ENCODE assay signal across 9 cellular contexts in genomic region chr7:100629117-100629711, GRCh38. TPM values are rescaled to one million over a fixed set of nuclear protein-coding genes. Genes with fewer than 3 reads are reported as not detected.
DNase-seq lines count a peak whose midpoint lies in the region; ATAC-seq and TF ChIP-seq lines count a peak whose summit lies in the region.
"Had no signal": no experiment of that assay in that cellular context is flagged by ENCODE, and none has a peak within 500 bp of the region (broad histone marks: within the 10 kb centered on the region; RNA-seq: fewer than 3 reads in every experiment).

No MANE protein-coding gene starts in this region.

- peak; percentile 34 to 39 for DNase-seq in SHP77 (lab: John Stamatoyannopoulos, UW)
- no peak for DNase-seq in SHP77 treated with DMSO at 0.1 percent for 48 hours (lab: John Stamatoyannopoulos, UW)
- DNase-seq in M059J (ENCODE audit: low read depth), result peak; percentile 38
- DNase-seq in activated CD8-positive, alpha-beta T cell treated with anti-CD3 and anti-CD28 coated beads, Interleukin-2, amount 10 ng/mL, durations not matched to agents 7 days and 5 days, result peak; percentile 32
- DNase-seq in neural crest cell (ENCODE audit: low read depth, low spot score), result peak; percentile 53
- DNase-seq in colonic mucosa, result no peak
- DNase-seq: CD4-positive, CD25-positive, alpha-beta regulatory T cell had no signal

- H3K9ac ChIP-seq in colonic mucosa (ENCODE audit: low read depth in 2 of 2, low read length in 2 of 2), result no peak overlapping the region

- peaks cover 76% of the 10 kb centered on the region for H3K4me1 Mint-ChIP-seq in activated CD8-positive, alpha-beta T cell treated with anti-CD3 and anti-CD28 coated beads, Interleukin-2, amount 10 ng/mL, durations not matched to agents 7 days and 5 days (ENCODE audit: low read depth)
- H3K4me1 Mint-ChIP-seq in neural crest cell, result peaks cover 15% of the 10 kb centered on the region

- H3K27ac ChIP-seq in colonic mucosa, result no peak overlapping the region

- peaks cover 5% of the 10 kb centered on the region for H3K27me3 Mint-ChIP-seq in activated CD8-positive, alpha-beta T cell treated with anti-CD3 and anti-CD28 coated beads, Interleukin-2, amount 10 ng/mL, durations not matched to agents 7 days and 5 days (ENCODE audit: low read depth)
- H3K27me3 Mint-ChIP-seq in neural crest cell (ENCODE audit: low read depth), result peaks cover 24% of the 10 kb centered on the region
- H3K27me3 Mint-ChIP-seq: CD4-positive, CD25-positive, alpha-beta regulatory T cell had no signal

- H3K9me3 Mint-ChIP-seq in activated CD8-positive, alpha-beta T cell treated with anti-CD3 and anti-CD28 coated beads, Interleukin-2, amount 10 ng/mL, durations not matched to agents 7 days and 5 days (ENCODE audit: insufficient read depth), result no peaks in the 10 kb centered on the region
- no peaks in the 10 kb centered on the region for H3K9me3 Mint-ChIP-seq in neural crest cell
- H3K9me3 Mint-ChIP-seq: CD4-positive, CD25-positive, alpha-beta regulatory T cell had no signal

- no peaks in the 10 kb centered on the region for H3K4me1 ChIP-seq in colonic mucosa

- peaks cover 3% of the 10 kb centered on the region for H3K27me3 ChIP-seq in colonic mucosa

- intact Hi-C loops in colonic mucosa (cut with DNase I), result no loop called here

- CTCF ChIA-PET in activated CD8-positive, alpha-beta T cell treated with anti-CD3 and anti-CD28 coated beads, Interleukin-2, amount 10 ng/mL, durations not matched to agents 7 days and 5 days (lab: Charles Lee), result interaction anchor here (1.1 to 1.9 kb wide), 12 partner anchors 10 to 65 kb away, joined by 3 to 10 read pairs (median 4); partner anchors contain the start of genes FBXO24, GNB2 and LRCH4

- H3K36me3 Mint-ChIP-seq in activated CD8-positive, alpha-beta T cell treated with anti-CD3 and anti-CD28 coated beads, Interleukin-2, amount 10 ng/mL, durations not matched to agents 7 days and 5 days (ENCODE audit: low read depth), result peaks cover 16% of the 10 kb centered on the region
- H3K36me3 Mint-ChIP-seq in neural crest cell (ENCODE audit: low read depth), result no peaks in the 10 kb centered on the region
- H3K36me3 Mint-ChIP-seq: CD4-positive, CD25-positive, alpha-beta regulatory T cell had no signal

- no peak overlapping the region for H3K27ac Mint-ChIP-seq in activated CD8-positive, alpha-beta T cell treated with anti-CD3 and anti-CD28 coated beads, Interleukin-2, amount 10 ng/mL, durations not matched to agents 7 days and 5 days
- H3K27ac Mint-ChIP-seq in neural crest cell (ENCODE audit: unreplicated experiment), result no peak overlapping the region

- no peak for ATAC-seq in activated CD8-positive, alpha-beta T cell treated with anti-CD3 and anti-CD28 coated beads, Interleukin-2, amount 10 ng/mL, durations not matched to agents 7 days and 5 days
- ATAC-seq in GM21825 (IDR thresholded peaks at IDR 0.05; ENCODE audit: unreplicated experiment) (no peak), GM18907 (IDR thresholded peaks at IDR 0.05; ENCODE audit: unreplicated experiment) (no peak)

- H3K36me3 ChIP-seq in colonic mucosa, result no peaks in the 10 kb centered on the region

- POLR2A ChIA-PET in activated CD8-positive, alpha-beta T cell treated with anti-CD3 and anti-CD28 coated beads, Interleukin-2, amount 10 ng/mL, durations not matched to agents 7 days and 5 days (lab: Charles Lee), result interaction anchor here (0.6 to 1.2 kb wide), 2 partner anchors 19 to 20 kb away, joined by 3 read pairs; no protein-coding TSS in a partner anchor

- H3K9me3 ChIP-seq in colonic mucosa, result no peaks in the 10 kb centered on the region

- no peak overlapping the region for H3K4me3 Mint-ChIP-seq in activated CD8-positive, alpha-beta T cell treated with anti-CD3 and anti-CD28 coated beads, Interleukin-2, amount 10 ng/mL, durations not matched to agents 7 days and 5 days
- H3K4me3 Mint-ChIP-seq in neural crest cell, result peak overlapping the region; percentile 16

- TF ChIP-seq CTCF in neural crest cell (conservative IDR thresholded peaks at IDR 0.05) (peak; percentile 50), colonic mucosa (IDR thresholded peaks at IDR 0.05) (no peak)

- no peak overlapping the region for H3K4me3 ChIP-seq in colonic mucosa

RNA-seq across cellular contexts. Expression of gene TFR2, which starts 12.1 kb away (rescaled TPM):
- 1.6 and 1.8 TPM in 2 replicates for total RNA-seq in M059J (2014; rRNA removed; shearing (Covaris generic))
- 10 to 100 TPM; 13.1 to 14.5 TPM for total RNA-seq in activated CD8-positive, alpha-beta T cell treated with anti-CD3 and anti-CD28 coated beads, Interleukin-2, amount 10 ng/mL, durations not matched to agents 7 days and 5 days
- 1.7 and 2.4 TPM in 2 replicates for total RNA-seq in neural crest cell
- 1 to 10 TPM; 1.8 to 2.3 TPM for total RNA-seq in colonic mucosa

RNA-seq across cellular contexts. Expression of gene MOSPD3, which starts 16.9 kb away (rescaled TPM):
- total RNA-seq in M059J (2014; rRNA removed; shearing (Covaris generic)), result 15.6 and 22.0 TPM in 2 replicates
- total RNA-seq in activated CD8-positive, alpha-beta T cell treated with anti-CD3 and anti-CD28 coated beads, Interleukin-2, amount 10 ng/mL, durations not matched to agents 7 days and 5 days, result 10 to 100 TPM; 42.1 to 43.5 TPM
- total RNA-seq in neural crest cell (24.3 and 27.9 TPM in 2 replicates), colonic mucosa (10 to 100 TPM; 15.1 to 16.9 TPM)

RNA-seq across cellular contexts. Expression of gene ACTL6B, which starts 27.0 kb away (rescaled TPM):
- total RNA-seq in M059J (2014; rRNA removed; shearing (Covaris generic)), result not detected in 2 replicates
- total RNA-seq in activated CD8-positive, alpha-beta T cell treated with anti-CD3 and anti-CD28 coated beads, Interleukin-2, amount 10 ng/mL, durations not matched to agents 7 days and 5 days, result not detected
- total RNA-seq in neural crest cell (2.4 and 3.1 TPM in 2 replicates), colonic mucosa (under 1 TPM in 1 of 2 donors, not detected in 1; 0.29 TPM)
- total RNA-seq: CD4-positive, CD25-positive, alpha-beta regulatory T cell had no signal

RNA-seq across cellular contexts. Expression of gene PCOLCE, which starts 27.1 kb away (rescaled TPM):
- total RNA-seq in M059J (2014; rRNA removed; shearing (Covaris generic)), result 7.8 and 10.3 TPM in 2 replicates
- total RNA-seq in activated CD8-positive, alpha-beta T cell treated with anti-CD3 and anti-CD28 coated beads, Interleukin-2, amount 10 ng/mL, durations not matched to agents 7 days and 5 days, result 10 to 100 TPM; 17.0 to 17.6 TPM
- total RNA-seq in neural crest cell (13.7 and 16.7 TPM in 2 replicates), colonic mucosa (10 to 100 TPM; 14.7 to 23.1 TPM)

RNA-seq across cellular contexts. Expression of gene FBXO24, which starts 43.1 kb away (rescaled TPM):
- 0.05 and 0.44 TPM in 2 replicates for total RNA-seq in M059J (2014; rRNA removed; shearing (Covaris generic))
- total RNA-seq in activated CD8-positive, alpha-beta T cell treated with anti-CD3 and anti-CD28 coated beads, Interleukin-2, amount 10 ng/mL, durations not matched to agents 7 days and 5 days, result under 1 TPM; 0.37 to 0.45 TPM
- 0.50 and 0.61 TPM in 2 replicates for total RNA-seq in neural crest cell
- 1 to 10 TPM in 1 of 2 donors, under 1 TPM in 1; 0.21 to 1.8 TPM for total RNA-seq in colonic mucosa
- total RNA-seq: CD4-positive, CD25-positive, alpha-beta regulatory T cell had no signal

Comparison
In these comparisons a context has a peak if more than half of its experiments do, and no peak if none do; other contexts are left out.
1. DNase-seq: peak in SHP77 (2 of 2), M059J (single experiment), activated CD8-positive, alpha-beta T cell treated with anti-CD3 and anti-CD28 coated beads, Interleukin-2, amount 10 ng/mL, durations not matched to agents 7 days and 5 days (single experiment) and neural crest cell (single experiment); none in SHP77 treated with DMSO at 0.1 percent for 48 hours (single experiment) and colonic mucosa (single experiment).